ENCODE assay signal across 9 cellular contexts in the genomic region with DNA sequence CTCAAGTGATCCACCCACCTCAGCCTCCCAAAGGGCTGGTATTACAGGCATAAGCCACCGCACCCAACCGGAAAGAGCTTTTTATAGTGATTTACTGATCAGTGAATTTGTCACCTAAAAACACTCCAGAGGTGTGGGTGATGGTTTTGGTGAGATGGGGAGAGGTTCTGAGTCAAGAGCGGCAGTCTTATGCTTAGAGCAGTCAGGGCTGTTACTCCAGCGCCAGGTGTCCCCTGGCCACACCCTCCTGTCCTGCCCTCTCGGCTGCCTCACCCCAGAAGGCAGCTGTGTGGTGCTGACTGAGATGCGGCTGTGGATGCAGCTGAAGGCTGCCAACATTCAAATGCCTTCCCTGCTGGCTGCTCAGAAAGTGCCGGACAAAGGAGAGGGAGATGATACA.
A peak's percentile ranks its signal among the peaks of the same experiment; 100 is the strongest.
DNase-seq lines count a peak whose midpoint lies in the region; ATAC-seq, FAIRE-seq and TF ChIP-seq lines count a peak whose summit lies in the region.
"Had no signal": no experiment of that assay in that cellular context is flagged by ENCODE, and none has a peak within 500 bp of the region (broad histone marks: within the 10 kb centered on the region; RNA-seq: fewer than 3 reads in every experiment).

No MANE protein-coding gene starts in this region.

- no peak for ATAC-seq in HG03378 (IDR thresholded peaks at IDR 0.05; ENCODE audit: unreplicated experiment)

- H3K4me3 ChIP-seq in epithelial cell of esophagus (ENCODE audit: low read length): no peak overlapping the region

- FAIRE-seq in GM19239 (lab: Jason Lieb, UNC): no peak
- FAIRE-seq: TTC549 had no signal

- no peak for TF ChIP-seq CTCF in epithelial cell of esophagus (IDR thresholded peaks at IDR 0.05; ENCODE audit: insufficient read depth, low read depth, low read length, missing control alignments)

- DNase-seq in DMS153 (lab: John Stamatoyannopoulos, UW) (peak; percentile 91), HT-29 (ENCODE audit: low spot score) (peak; percentile 57), NCI-H460 (ENCODE audit: extremely low read depth, low read depth) (peak; percentile 27), epithelial cell of esophagus (ENCODE audit: low read depth) (peak; percentile 74), Ammon's horn (ENCODE audit: low spot score) (no peak), HK-2 (ENCODE audit: unreplicated experiment) (no peak), GM19239 (ENCODE audit: insufficient read length, low spot score) (no peak)

Comparison
In these comparisons a context has a peak if more than half of its experiments do, and no peak if none do; other contexts are left out.
1. DNase-seq: peak in DMS153 (single experiment), HT-29 (single experiment), NCI-H460 (single experiment) and epithelial cell of esophagus (single experiment); none in Ammon's horn (single experiment), HK-2 (single experiment) and GM19239 (single experiment).